33 cellular contexts compared by ENCODE assay signal in genomic region chr11:77181799-77182541, GRCh38. TPM values are rescaled to one million over a fixed set of nuclear protein-coding genes. Genes with fewer than 3 reads are reported as not detected.
"Had no signal": no experiment of that assay in that cellular context is flagged by ENCODE, and none has a peak within 500 bp of the region (broad histone marks: within the 10 kb centered on the region; RNA-seq: fewer than 3 reads in every experiment).

No MANE protein-coding gene starts in this region.

- H3K27ac Mint-ChIP-seq: activated B cell treated with CpG ODN at 0.5 μM for 24 hours; activated CD4-positive, alpha-beta memory T cell treated with anti-CD3 and anti-CD28 coated beads for 36 hours; activated CD4-positive, alpha-beta T cell treated with anti-CD3 and anti-CD28 coated beads, Interleukin-2, amount 10 ng/mL, durations not matched to agents 24 days and 14 days; activated CD8-positive, alpha-beta memory T cell treated with anti-CD3 and anti-CD28 coated beads, Interleukin-2, amount 10 ng/mL, durations not matched to agents 7 days and 5 days; activated CD8-positive, alpha-beta T cell treated with anti-CD3 and anti-CD28 coated beads, Interleukin-2, amount 10 ng/mL, durations not matched to agents 7 days and 5 days; activated naive CD4-positive, alpha-beta T cell treated with anti-CD3 and anti-CD28 coated beads for 36 hours; activated naive CD4-positive, alpha-beta T cell treated with anti-CD3 and anti-CD28 coated beads, Interleukin-2, amount 50 U/mL, for 24 hours; activated naive CD8-positive, alpha-beta T cell treated with anti-CD3 and anti-CD28 coated beads for 36 hours; activated naive CD8-positive, alpha-beta T cell treated with anti-CD3 and anti-CD28 coated beads, Interleukin-2, amount 50 U/mL, for 24 hours; activated T-helper 1 cell treated with anti-CD3 and anti-CD28 coated beads, Interleukin-12 subunit alpha, Interleukin-12 subunit beta, Interleukin-2, Interleukin-4 antibody, amounts not matched to agents 30 ng/mL and 10 ng/mL and 1 ng/mL, durations not matched to agents 14 hours and 24 hours and 36 hours; activated T-helper 2 cell treated with anti-CD3 and anti-CD28 coated beads, Interferon-gamma antibody, Interleukin-2, Interleukin-4, amounts not matched to agents 10 μg/mL and 5 μg/mL and 100 μg/mL, durations not matched to agents 14 hours and 24 hours and 36 hours; dendritic cell treated with granulocyte-macrophage colony-stimulating factor and Interleukin-4, amounts not matched to agents 40 ng/mL and 50 ng/mL, for 4 days; effector memory CD8-positive, alpha-beta T cell; T-helper 17 cell; T-helper 2 cell treated with Interferon-gamma antibody and Interleukin-4, amounts not matched to agents 5 μg/mL and 100 μg/mL, for 36 hours had no signal

- H3K27me3 Mint-ChIP-seq: activated B cell treated with CpG ODN at 0.5 μM for 24 hours; activated CD4-positive, alpha-beta memory T cell treated with anti-CD3 and anti-CD28 coated beads for 36 hours; activated CD4-positive, alpha-beta T cell treated with anti-CD3 and anti-CD28 coated beads, Interleukin-2, amount 10 ng/mL, durations not matched to agents 24 days and 14 days; activated naive CD4-positive, alpha-beta T cell treated with anti-CD3 and anti-CD28 coated beads, Interleukin-2, amount 50 U/mL, for 24 hours; activated naive CD8-positive, alpha-beta T cell treated with anti-CD3 and anti-CD28 coated beads for 36 hours; activated naive CD8-positive, alpha-beta T cell treated with anti-CD3 and anti-CD28 coated beads, Interleukin-2, amount 50 U/mL, for 24 hours; dendritic cell treated with granulocyte-macrophage colony-stimulating factor and Interleukin-4, amounts not matched to agents 40 ng/mL and 50 ng/mL, for 4 days had no signal

- DNase-seq: activated B cell treated with CpG ODN at 0.5 μM for 24 hours; activated CD4-positive, alpha-beta memory T cell treated with anti-CD3 and anti-CD28 coated beads for 36 hours; activated CD4-positive, alpha-beta T cell treated with anti-CD3 and anti-CD28 coated beads, Interleukin-2, amount 10 ng/mL, durations not matched to agents 24 days and 14 days; activated CD8-positive, alpha-beta memory T cell treated with anti-CD3 and anti-CD28 coated beads, Interleukin-2, amount 10 ng/mL, durations not matched to agents 7 days and 5 days; activated CD8-positive, alpha-beta memory T cell treated with anti-CD3 and anti-CD28 coated beads, Interleukin-2, amount 50 U/mL, for 4 hours; activated CD8-positive, alpha-beta T cell treated with anti-CD3 and anti-CD28 coated beads, Interleukin-2, amount 10 ng/mL, durations not matched to agents 7 days and 5 days; activated effector memory CD4-positive, alpha-beta T cell treated with anti-CD3 and anti-CD28 coated beads, Interleukin-2, amount 50 U/mL, for 16 hours; activated naive CD4-positive, alpha-beta T cell treated with anti-CD3 and anti-CD28 coated beads for 36 hours; activated naive CD8-positive, alpha-beta T cell treated with anti-CD3 and anti-CD28 coated beads for 36 hours; activated naive CD8-positive, alpha-beta T cell treated with anti-CD3 and anti-CD28 coated beads, Interleukin-2, amount 50 U/mL, for 24 hours; activated T-cell treated with anti-CD3 and anti-CD28 coated beads, Interleukin-2, amount 50 U/mL, for 1 hour; activated T-cell treated with anti-CD3 and anti-CD28 coated beads, Interleukin-2, amount 50 U/mL, for 48 hours; adrenal gland; amygdala; body of pancreas; central memory CD4-positive, alpha-beta T cell; cerebellar nuclear complex; dorsolateral prefrontal cortex; effector CD4-positive, alpha-beta T cell; effector memory CD8-positive, alpha-beta T cell; erythroblast; foreskin keratinocyte; gastrocnemius medialis; T-helper 1 cell; T-helper 17 cell; T1000; WERI-Rb-1 had no signal

- H3K9me3 Mint-ChIP-seq: activated B cell treated with CpG ODN at 0.5 μM for 24 hours; activated CD4-positive, alpha-beta memory T cell treated with anti-CD3 and anti-CD28 coated beads for 36 hours; activated CD4-positive, alpha-beta T cell treated with anti-CD3 and anti-CD28 coated beads, Interleukin-2, amount 10 ng/mL, durations not matched to agents 24 days and 14 days; activated naive CD4-positive, alpha-beta T cell treated with anti-CD3 and anti-CD28 coated beads for 36 hours; activated naive CD4-positive, alpha-beta T cell treated with anti-CD3 and anti-CD28 coated beads, Interleukin-2, amount 50 U/mL, for 24 hours; activated naive CD8-positive, alpha-beta T cell treated with anti-CD3 and anti-CD28 coated beads, Interleukin-2, amount 50 U/mL, for 24 hours; activated T-helper 2 cell treated with anti-CD3 and anti-CD28 coated beads, Interferon-gamma antibody, Interleukin-2, Interleukin-4, amounts not matched to agents 10 μg/mL and 5 μg/mL and 100 μg/mL, durations not matched to agents 14 hours and 24 hours and 36 hours; dendritic cell treated with granulocyte-macrophage colony-stimulating factor and Interleukin-4, amounts not matched to agents 40 ng/mL and 50 ng/mL, for 4 days; T-helper 2 cell treated with Interferon-gamma antibody and Interleukin-4, amounts not matched to agents 5 μg/mL and 100 μg/mL, for 36 hours had no signal

- H3K36me3 Mint-ChIP-seq: activated CD4-positive, alpha-beta memory T cell treated with anti-CD3 and anti-CD28 coated beads for 36 hours; activated CD8-positive, alpha-beta memory T cell treated with anti-CD3 and anti-CD28 coated beads, Interleukin-2, amount 10 ng/mL, durations not matched to agents 7 days and 5 days; activated naive CD8-positive, alpha-beta T cell treated with anti-CD3 and anti-CD28 coated beads for 36 hours had no signal

- ATAC-seq: activated CD4-positive, CD25-positive, alpha-beta regulatory T cell treated with anti-CD3 and anti-CD28 coated beads, Interleukin-2, amount 50 U/mL, for 24 hours; activated CD8-positive, alpha-beta memory T cell treated with anti-CD3 and anti-CD28 coated beads, Interleukin-2, amount 10 ng/mL, durations not matched to agents 7 days and 5 days; activated CD8-positive, alpha-beta T cell treated with anti-CD3 and anti-CD28 coated beads, Interleukin-2, amount 10 ng/mL, durations not matched to agents 7 days and 5 days; activated naive CD8-positive, alpha-beta T cell treated with anti-CD3 and anti-CD28 coated beads, Interleukin-2, amount 50 U/mL, for 24 hours; body of pancreas; effector memory CD8-positive, alpha-beta T cell; foreskin keratinocyte; gastrocnemius medialis; T-helper 17 cell had no signal

- H3K4me3 Mint-ChIP-seq: activated B cell treated with CpG ODN at 0.5 μM for 24 hours; activated CD4-positive, alpha-beta memory T cell treated with anti-CD3 and anti-CD28 coated beads for 36 hours; activated CD4-positive, alpha-beta T cell treated with anti-CD3 and anti-CD28 coated beads, Interleukin-2, amount 10 ng/mL, durations not matched to agents 24 days and 14 days; activated CD8-positive, alpha-beta memory T cell treated with anti-CD3 and anti-CD28 coated beads, Interleukin-2, amount 10 ng/mL, durations not matched to agents 7 days and 5 days; activated CD8-positive, alpha-beta T cell treated with anti-CD3 and anti-CD28 coated beads, Interleukin-2, amount 10 ng/mL, durations not matched to agents 7 days and 5 days; activated naive CD4-positive, alpha-beta T cell treated with anti-CD3 and anti-CD28 coated beads for 36 hours; activated naive CD4-positive, alpha-beta T cell treated with anti-CD3 and anti-CD28 coated beads, Interleukin-2, amount 50 U/mL, for 24 hours; activated naive CD8-positive, alpha-beta T cell treated with anti-CD3 and anti-CD28 coated beads for 36 hours; activated naive CD8-positive, alpha-beta T cell treated with anti-CD3 and anti-CD28 coated beads, Interleukin-2, amount 50 U/mL, for 24 hours; activated T-helper 1 cell treated with anti-CD3 and anti-CD28 coated beads, Interleukin-12 subunit alpha, Interleukin-12 subunit beta, Interleukin-2, Interleukin-4 antibody, amounts not matched to agents 30 ng/mL and 10 ng/mL and 1 ng/mL, durations not matched to agents 14 hours and 24 hours and 36 hours; dendritic cell treated with granulocyte-macrophage colony-stimulating factor and Interleukin-4, amounts not matched to agents 40 ng/mL and 50 ng/mL, for 4 days; effector memory CD8-positive, alpha-beta T cell; T-helper 17 cell; T-helper 2 cell treated with Interferon-gamma antibody and Interleukin-4, amounts not matched to agents 5 μg/mL and 100 μg/mL, for 36 hours had no signal

- H3K4me1 Mint-ChIP-seq: activated B cell treated with CpG ODN at 0.5 μM for 24 hours; activated CD4-positive, alpha-beta T cell treated with anti-CD3 and anti-CD28 coated beads, Interleukin-2, amount 10 ng/mL, durations not matched to agents 24 days and 14 days; activated naive CD4-positive, alpha-beta T cell treated with anti-CD3 and anti-CD28 coated beads, Interleukin-2, amount 50 U/mL, for 24 hours; activated naive CD8-positive, alpha-beta T cell treated with anti-CD3 and anti-CD28 coated beads for 36 hours; activated naive CD8-positive, alpha-beta T cell treated with anti-CD3 and anti-CD28 coated beads, Interleukin-2, amount 50 U/mL, for 24 hours; T-helper 17 cell had no signal

RNA-seq across cellular contexts. Expression of gene MYO7A, which starts 53.9 kb away (rescaled TPM):
- total RNA-seq: activated CD8-positive, alpha-beta T cell treated with anti-CD3 and anti-CD28 coated beads, Interleukin-2, amount 10 ng/mL, durations not matched to agents 7 days and 5 days; activated naive CD4-positive, alpha-beta T cell treated with anti-CD3 and anti-CD28 coated beads for 36 hours had no signal
